17 cellular contexts compared by ENCODE assay signal in genomic region chr2:139411236-139411635, GRCh38.
A peak's percentile ranks its signal among the peaks of the same experiment; 100 is the strongest.
DNase-seq lines count a peak whose midpoint lies in the region; ATAC-seq and FAIRE-seq lines count a peak whose summit lies in the region.
"Had no signal": no experiment of that assay in that cellular context is flagged by ENCODE, and none has a peak within 500 bp of the region (broad histone marks: within the 10 kb centered on the region; RNA-seq: fewer than 3 reads in every experiment).

No MANE protein-coding gene starts in this region.

- no peak for ATAC-seq in HG02852 (IDR thresholded peaks at IDR 0.05; ENCODE audit: unreplicated experiment)
- no peak for ATAC-seq in HG03571 (IDR thresholded peaks at IDR 0.05; ENCODE audit: unreplicated experiment)
- ATAC-seq in HG02973 (IDR thresholded peaks at IDR 0.05; ENCODE audit: unreplicated experiment): no peak
- ATAC-seq: HCT116, PC-3, Right ventricle myocardium inferior, T-helper 17 cell had no signal

- peak; percentile 22 for DNase-seq in H4 (ENCODE audit: low spot score)
- DNase-seq in Kasumi-1 (lab: John Stamatoyannopoulos, UW): peak; percentile 98
- DNase-seq in RPMI7951 (ENCODE audit: low read depth): peak; percentile 11
- DNase-seq in urothelium cell line (ENCODE audit: low spot score): peak; percentile 33
- DNase-seq: DMS53, NCI-H1436, NCI-H2029 treated with DMSO at 0.1 percent for 48 hours, NCI-H524, PC-3, T-helper 17 cell had no signal

- FAIRE-seq in urothelium cell line (lab: Jason Lieb, UNC): no peak
- FAIRE-seq: GM12891, GM19239 had no signal

Comparison
In these comparisons a context has a peak if more than half of its experiments do, and no peak if none do; other contexts are left out.
1. DNase-seq: peak in every context shown above with its lines; median percentile 98 in Kasumi-1; 33 in urothelium cell line; 22 in H4; 11 in RPMI7951.